In genomic region chr10:95834375-95834774, GRCh38 we compare ENCODE assay signal across 24 cellular contexts.
DNase-seq lines count a peak whose midpoint lies in the region; ATAC-seq, FAIRE-seq and TF ChIP-seq lines count a peak whose summit lies in the region.
"Had no signal": no experiment of that assay in that cellular context is flagged by ENCODE, and none has a peak within 500 bp of the region (broad histone marks: within the 10 kb centered on the region; RNA-seq: fewer than 3 reads in every experiment).

No MANE protein-coding gene starts in this region.

- peak overlapping the region; percentile 24 for H3K27ac Mint-ChIP-seq in CD8-positive, alpha-beta T cell
- H3K27ac Mint-ChIP-seq in activated CD8-positive, alpha-beta T cell treated with anti-CD3 and anti-CD28 coated beads, Interleukin-2, amount 10 ng/mL, durations not matched to agents 7 days and 5 days = peak overlapping the region; percentile 76
- peak overlapping the region; percentile 98 to 100 (median 99) for H3K27ac Mint-ChIP-seq in naive B cell
- H3K27ac Mint-ChIP-seq: CD4-positive, alpha-beta T cell; GM23338; nephron progenitor cell had no signal

- no peaks in the 10 kb centered on the region for H3K36me3 Mint-ChIP-seq in CD8-positive, alpha-beta T cell
- H3K36me3 Mint-ChIP-seq in activated CD8-positive, alpha-beta T cell treated with anti-CD3 and anti-CD28 coated beads, Interleukin-2, amount 10 ng/mL, durations not matched to agents 7 days and 5 days (ENCODE audit: low read depth) = peaks cover 34% of the 10 kb centered on the region
- peaks cover 0 to 4% of the 10 kb centered on the region in 2 donors for H3K36me3 Mint-ChIP-seq in naive B cell

- no peaks in the 10 kb centered on the region for H3K36me3 ChIP-seq in CD8-positive, alpha-beta T cell (ENCODE audit: insufficient read depth, low read length)
- H3K36me3 ChIP-seq in tibial artery (no peaks in the 10 kb centered on the region), pancreas (no peaks in the 10 kb centered on the region)
- H3K36me3 ChIP-seq: ascending aorta, sigmoid colon had no signal

- H3K4me1 ChIP-seq in CD8-positive, alpha-beta T cell (ENCODE audit: insufficient read depth, low read length) = no peaks in the 10 kb centered on the region
- H3K4me1 ChIP-seq in tibial artery (peaks cover 0 to 61% (median 15%) of the 10 kb centered on the region in 4 donors), pancreas (no peaks in the 10 kb centered on the region)

- POLR2A ChIA-PET in CD8-positive, alpha-beta T cell (lab: Charles Lee) = no interaction called here
- POLR2A ChIA-PET in activated CD8-positive, alpha-beta T cell treated with anti-CD3 and anti-CD28 coated beads, Interleukin-2, amount 10 ng/mL, durations not matched to agents 7 days and 5 days (lab: Charles Lee) = interaction anchor here (1.0 to 3.5 kb wide), 4 partner anchors 11 to 141 kb away, joined by 3 to 35 read pairs (median 16); partner anchors contain the start of gene TCTN3

- no peak for ATAC-seq in CD8-positive, alpha-beta T cell
- no peak for ATAC-seq in activated CD8-positive, alpha-beta T cell treated with anti-CD3 and anti-CD28 coated beads, Interleukin-2, amount 10 ng/mL, durations not matched to agents 7 days and 5 days
- no peak for ATAC-seq in naive B cell (ENCODE audit: low read depth in 2 of 2)
- no peak for ATAC-seq in Right ventricle myocardium superior (ENCODE audit: poor library complexity)
- no peak for ATAC-seq in pancreas
- ATAC-seq: GM23338, left lobe of liver had no signal

- no peak for TF ChIP-seq CTCF in CD8-positive, alpha-beta T cell (IDR thresholded peaks at IDR 0.05)
- TF ChIP-seq CTCF in tibial artery (IDR thresholded peaks at IDR 0.05) = no peak
- TF ChIP-seq CTCF in pancreas (IDR thresholded peaks at IDR 0.05) = no peak

- H3K4me1 Mint-ChIP-seq in CD8-positive, alpha-beta T cell (ENCODE audit: low read depth) = peaks cover 10% of the 10 kb centered on the region
- H3K4me1 Mint-ChIP-seq in activated CD8-positive, alpha-beta T cell treated with anti-CD3 and anti-CD28 coated beads, Interleukin-2, amount 10 ng/mL, durations not matched to agents 7 days and 5 days (ENCODE audit: low read depth) = peaks cover 80% of the 10 kb centered on the region
- peaks cover 77 to 98% (median 83%) of the 10 kb centered on the region in 3 donors for H3K4me1 Mint-ChIP-seq in naive B cell
- H3K4me1 Mint-ChIP-seq: nephron progenitor cell had no signal

- 83 to 84% methylated on average over 3 of the region's 3 CpGs for WGBS in pancreas, 2 donors

- no peaks in the 10 kb centered on the region for H3K27me3 ChIP-seq in CD8-positive, alpha-beta T cell (ENCODE audit: insufficient read depth, low read length)
- H3K27me3 ChIP-seq in tibial artery (no peaks in the 10 kb centered on the region), pancreas (no peaks in the 10 kb centered on the region)
- H3K27me3 ChIP-seq: ascending aorta, sigmoid colon had no signal

- no peaks in the 10 kb centered on the region for H3K27me3 Mint-ChIP-seq in CD8-positive, alpha-beta T cell (ENCODE audit: low read depth)
- H3K27me3 Mint-ChIP-seq in activated CD8-positive, alpha-beta T cell treated with anti-CD3 and anti-CD28 coated beads, Interleukin-2, amount 10 ng/mL, durations not matched to agents 7 days and 5 days (ENCODE audit: low read depth) = no peaks in the 10 kb centered on the region
- H3K27me3 Mint-ChIP-seq in naive B cell = no peaks in the 10 kb centered on the region
- H3K27me3 Mint-ChIP-seq: CD4-positive, alpha-beta T cell had no signal

- CTCF ChIA-PET in CD8-positive, alpha-beta T cell (lab: Charles Lee) = interaction anchor here (1.6 to 2.1 kb wide), 2 partner anchors 9 to 140 kb away, joined by 4 to 7 read pairs; partner anchors contain the start of gene TCTN3
- CTCF ChIA-PET in activated CD8-positive, alpha-beta T cell treated with anti-CD3 and anti-CD28 coated beads, Interleukin-2, amount 10 ng/mL, durations not matched to agents 7 days and 5 days (lab: Charles Lee) = interaction anchor here (2.8 to 25.7 kb wide), 6 partner anchors 8 to 141 kb away, joined by 17 to 775 read pairs (median 48); partner anchors contain the start of genes ENTPD1 and TCTN3

- H3K9me3 ChIP-seq in CD8-positive, alpha-beta T cell (ENCODE audit: low read length) = no peaks in the 10 kb centered on the region
- H3K9me3 ChIP-seq in tibial artery (no peaks in the 10 kb centered on the region), pancreas (no peaks in the 10 kb centered on the region)
- H3K9me3 ChIP-seq: ascending aorta, sigmoid colon had no signal

- DNase-seq in CD8-positive, alpha-beta T cell = no peak
- DNase-seq in GM18507 (ENCODE audit: extremely low spot score, insufficient read length, low read depth) (no peak), naive B cell (peak; percentile 18), HuH-7.5 (ENCODE audit: low spot score) (no peak), tibial artery (no peak), Right ventricle myocardium superior (no peak), pancreas (no peak)
- DNase-seq in activated CD8-positive, alpha-beta T cell treated with anti-CD3 and anti-CD28 coated beads, Interleukin-2, amount 10 ng/mL, durations not matched to agents 7 days and 5 days = no peak
- DNase-seq: activated CD4-positive, alpha-beta T cell treated with anti-CD3 and anti-CD28 coated beads for 48 hours; activated naive CD4-positive, alpha-beta T cell treated with anti-CD3 and anti-CD28 coated beads, Interleukin-2, amount 50 U/mL, for 16 hours; activated T-cell treated with anti-CD3 and anti-CD28 coated beads for 4 hours; caudate nucleus; CD4-positive, alpha-beta T cell; dermis blood vessel endothelial cell; NCI-H1092 treated with DMSO at 0.1 percent for 48 hours; NCI-H2029 treated with DMSO at 0.1 percent for 48 hours; nephron progenitor cell; SHP77 treated with DMSO at 0.1 percent for 48 hours; sigmoid colon had no signal

- no peak overlapping the region for H3K4me3 Mint-ChIP-seq in CD8-positive, alpha-beta T cell
- no peak overlapping the region for H3K4me3 Mint-ChIP-seq in activated CD8-positive, alpha-beta T cell treated with anti-CD3 and anti-CD28 coated beads, Interleukin-2, amount 10 ng/mL, durations not matched to agents 7 days and 5 days
- H3K4me3 Mint-ChIP-seq in naive B cell = peak overlapping the region in 7 of 8 donors; percentile 30 to 81 (median 47)
- H3K4me3 Mint-ChIP-seq: CD4-positive, alpha-beta T cell; GM23338; nephron progenitor cell had no signal

- intact Hi-C loops in CD8-positive, alpha-beta T cell (cut with DNase I, micrococcal nuclease) = no loop called here
- intact Hi-C loops in tibial artery (cut with DNase I; ENCODE audit: low total_unique reads) (no loop called here), Right ventricle myocardium superior (cut with DNase I) (no loop called here), pancreas (cut with DNase I) (loop anchor here in 1 of 3 donors (10.0 kb wide), 1 partner anchor 140 kb away; the partner anchor contains the start of gene TCTN3)

- H3K4me3 ChIP-seq in CD8-positive, alpha-beta T cell (ENCODE audit: low read depth, low read length) = no peak overlapping the region
- H3K4me3 ChIP-seq in tibial artery = no peak overlapping the region
- H3K4me3 ChIP-seq in pancreas = no peak overlapping the region
- H3K4me3 ChIP-seq: ascending aorta, GM23338, sigmoid colon had no signal

- H3K27ac ChIP-seq in CD8-positive, alpha-beta T cell (ENCODE audit: low read depth, low read length) = no peak overlapping the region
- H3K27ac ChIP-seq in tibial artery (peak overlapping the region in 1 of 2 donors; percentile 12), pancreas (no peak overlapping the region)

- no peaks in the 10 kb centered on the region for H3K9me3 Mint-ChIP-seq in CD8-positive, alpha-beta T cell
- H3K9me3 Mint-ChIP-seq in activated CD8-positive, alpha-beta T cell treated with anti-CD3 and anti-CD28 coated beads, Interleukin-2, amount 10 ng/mL, durations not matched to agents 7 days and 5 days (ENCODE audit: insufficient read depth) = no peaks in the 10 kb centered on the region
- peaks cover 0 to 4% (median 0%) of the 10 kb centered on the region in 7 donors for H3K9me3 Mint-ChIP-seq in naive B cell
- H3K9me3 Mint-ChIP-seq: CD4-positive, alpha-beta T cell; GM23338; nephron progenitor cell had no signal

- FAIRE-seq in GM18507 (lab: Jason Lieb, UNC) (peak; percentile 88), pancreas (lab: Jason Lieb, UNC) (no peak)
- FAIRE-seq: endothelial cell of umbilical vein, G401.6 had no signal

Comparison
In these comparisons a context has a peak if more than half of its experiments do, and no peak if none do; other contexts are left out.
1. H3K27ac Mint-ChIP-seq: peak in every context shown above with its lines; median percentile 99 in naive B cell; 76 in activated CD8-positive, alpha-beta T cell treated with anti-CD3 and anti-CD28 coated beads, Interleukin-2, amount 10 ng/mL, durations not matched to agents 7 days and 5 days; 24 in CD8-positive, alpha-beta T cell.
2. H3K4me3 Mint-ChIP-seq: peak in naive B cell (7 of 8); none in CD8-positive, alpha-beta T cell (single experiment) and activated CD8-positive, alpha-beta T cell treated with anti-CD3 and anti-CD28 coated beads, Interleukin-2, amount 10 ng/mL, durations not matched to agents 7 days and 5 days (single experiment).